Comparison of ENCODE assay signal across 22 cellular contexts in genomic region chr9:129030191-129030590, GRCh38. TPM values are rescaled to one million over a fixed set of nuclear protein-coding genes. Genes with fewer than 3 reads are reported as not detected.
DNase-seq lines count a peak whose midpoint lies in the region; ATAC-seq and TF ChIP-seq lines count a peak whose summit lies in the region.
"Had no signal": no experiment of that assay in that cellular context is flagged by ENCODE, and none has a peak within 500 bp of the region (broad histone marks: within the 10 kb centered on the region; RNA-seq: fewer than 3 reads in every experiment).

No MANE protein-coding gene starts in this region.

- peaks cover 22% of the 10 kb centered on the region for H3K79me2 ChIP-seq in mammary epithelial cell (ENCODE audit: insufficient read depth, low read length)

- POLR2A ChIA-PET in MCF 10A (lab: Yijun Ruan, JAX), result interaction anchor here (0.6 to 1.1 kb wide), 2 partner anchors 46 to 138 kb away, joined by 3 read pairs; no protein-coding TSS in a partner anchor

- H3K4me3 ChIP-seq in mammary epithelial cell (replicated peaks in 1 of 3; ENCODE audit: insufficient read depth in 1 of 3, low read depth in 2 of 3, low read length in 3 of 3) (no peak overlapping the region), esophagus (ENCODE audit: low read depth in 1 of 2, low read length in 2 of 2) (no peak overlapping the region)
- H3K4me3 ChIP-seq: BLaER1 treated with 17β-estradiol and CSF1 and Interleukin-3, amounts not matched to agents 10 nM and 100 nM; dorsolateral prefrontal cortex; heart left ventricle; SJSA1 had no signal

- H2AFZ ChIP-seq in mammary epithelial cell (ENCODE audit: low read depth, low read length), result no peak overlapping the region

- no peak overlapping the region for H3K9ac ChIP-seq in mammary epithelial cell (ENCODE audit: insufficient read depth, low read length)

- no peak overlapping the region for H3K27ac ChIP-seq in mammary epithelial cell (ENCODE audit: insufficient read depth, low read depth, low read length)
- H3K27ac ChIP-seq in esophagus (ENCODE audit: low read depth in 2 of 2, low read length in 1 of 2), result peak overlapping the region; percentile 66 to 81
- H3K27ac ChIP-seq: heart left ventricle, SJSA1 had no signal

- in situ Hi-C loops in mammary epithelial cell (cut with MboI; ENCODE audit: low sequenced_read_pairs in 2 of 2), result no loop called here

- H3K4me1 Mint-ChIP-seq in MCF 10A (ENCODE audit: insufficient read depth, unreplicated experiment) (peaks cover 12% of the 10 kb centered on the region), T-helper 17 cell (peaks cover 14% of the 10 kb centered on the region), type B pancreatic cell (ENCODE audit: unreplicated experiment) (peaks cover 22% of the 10 kb centered on the region)

- intact Hi-C loops in mammary epithelial cell (cut with micrococcal nuclease) (no loop called here), MCF 10A (cut with micrococcal nuclease) (no loop called here)

- TF ChIP-seq CTCF in mammary epithelial cell (conservative IDR thresholded peaks at IDR 0.05 in 1 of 2, IDR thresholded peaks at IDR 0.05 in 1 of 2; ENCODE audit: extremely low read depth in 1 of 2, insufficient read depth in 1 of 2, low read depth in 1 of 2, low read length in 2 of 2), result no peak
- TF ChIP-seq CTCF in MCF 10A (IDR thresholded peaks at IDR 0.05; ENCODE audit: unreplicated experiment), result no peak
- no peak for TF ChIP-seq CTCF in type B pancreatic cell (conservative IDR thresholded peaks at IDR 0.05)

- DNase-seq in mammary epithelial cell (peak; percentile 30), MCF 10A (ENCODE audit: unreplicated experiment) (no peak), T-helper 17 cell (no peak), type B pancreatic cell (ENCODE audit: extremely low spot score, unreplicated experiment) (no peak), kidney glomerular epithelial cell (lab: John Stamatoyannopoulos, UW) (no peak), NCI-H1105 (lab: John Stamatoyannopoulos, UW) (no peak)
- DNase-seq: activated CD8-positive, alpha-beta memory T cell treated with anti-CD3 and anti-CD28 coated beads, Interleukin-2, amount 50 U/mL, for 48 hours; dorsolateral prefrontal cortex; H7; heart left ventricle; left cardiac atrium; NCI-H1417 treated with DMSO at 0.1 percent for 48 hours; NCI-H2081 treated with DMSO at 0.1 percent for 48 hours; NCI-H748 treated with DMSO at 0.1 percent for 48 hours; nucleus accumbens; stimulated activated CD4-positive, alpha-beta T cell treated with anti-CD3 and anti-CD28 coated beads, Interleukin-15, amount 100 ng/mL, for 24 hours; stimulated activated naive B cell treated with anti-CD40 and anti-IgM and Interleukin-4, amounts not matched to agents 10 μg/mL and 1 μg/mL and 100 μg/mL, for 72 hours had no signal

- H3K27ac Mint-ChIP-seq in MCF 10A (ENCODE audit: low read depth, unreplicated experiment) (no peak overlapping the region), T-helper 17 cell (no peak overlapping the region), type B pancreatic cell (peak overlapping the region; percentile 20)

- H3K27me3 Mint-ChIP-seq in MCF 10A (ENCODE audit: insufficient read depth, unreplicated experiment), result no peaks in the 10 kb centered on the region
- H3K27me3 Mint-ChIP-seq in T-helper 17 cell, result no peaks in the 10 kb centered on the region
- H3K27me3 Mint-ChIP-seq in type B pancreatic cell, result no peaks in the 10 kb centered on the region
- H3K27me3 Mint-ChIP-seq: IgD-negative memory B cell; stimulated activated naive B cell treated with anti-CD40 and anti-IgM and Interleukin-4, amounts not matched to agents 10 μg/mL and 1 μg/mL and 100 μg/mL, for 72 hours had no signal

- no peak overlapping the region for H3K4me2 ChIP-seq in mammary epithelial cell (ENCODE audit: insufficient read depth, low read depth, low read length)

- H3K36me3 ChIP-seq in mammary epithelial cell (ENCODE audit: insufficient read depth, low read length) (no peaks in the 10 kb centered on the region), esophagus (ENCODE audit: control insufficient read depth in 2 of 2, insufficient read depth in 2 of 2, low read length in 1 of 2) (no peaks in the 10 kb centered on the region)
- H3K36me3 ChIP-seq: BLaER1 treated with 17β-estradiol and CSF1 and Interleukin-3, amounts not matched to agents 10 nM and 100 nM; heart left ventricle; SJSA1 had no signal

- no peaks in the 10 kb centered on the region for H3K9me3 ChIP-seq in mammary epithelial cell (replicated peaks; ENCODE audit: insufficient read depth, low read length)
- no peaks in the 10 kb centered on the region for H3K9me3 ChIP-seq in T-helper 17 cell (ENCODE audit: control insufficient read depth, low read length, poor library complexity, severe bottlenecking)
- H3K9me3 ChIP-seq in esophagus (ENCODE audit: control insufficient read depth in 2 of 2, insufficient read depth in 1 of 2, low read depth in 1 of 2, low read length in 1 of 2), result no peaks in the 10 kb centered on the region
- H3K9me3 ChIP-seq: BLaER1 treated with 17β-estradiol and CSF1 and Interleukin-3, amounts not matched to agents 10 nM and 100 nM; heart left ventricle; SJSA1 had no signal

- no peaks in the 10 kb centered on the region for H4K20me1 ChIP-seq in mammary epithelial cell (ENCODE audit: insufficient read depth, low read length)

- H3K4me1 ChIP-seq in mammary epithelial cell (ENCODE audit: insufficient read depth, low read length) (peaks cover 22% of the 10 kb centered on the region), esophagus (ENCODE audit: control insufficient read depth in 2 of 2, insufficient read depth in 2 of 2, low read length in 1 of 2) (peaks cover 4 to 7% of the 10 kb centered on the region in 2 donors)

- H3K27me3 ChIP-seq in mammary epithelial cell (ENCODE audit: insufficient read depth, low read length), result no peaks in the 10 kb centered on the region
- no peaks in the 10 kb centered on the region for H3K27me3 ChIP-seq in esophagus (ENCODE audit: control insufficient read depth in 1 of 2, insufficient read depth in 2 of 2, low read length in 2 of 2)
- H3K27me3 ChIP-seq: BLaER1 treated with 17β-estradiol and CSF1 and Interleukin-3, amounts not matched to agents 10 nM and 100 nM; dorsolateral prefrontal cortex; heart left ventricle; SJSA1 had no signal

- ATAC-seq in T-helper 17 cell (no peak), HG03139 (IDR thresholded peaks at IDR 0.05; ENCODE audit: unreplicated experiment) (no peak)
- ATAC-seq: heart left ventricle; left cardiac atrium; stimulated activated naive B cell treated with anti-CD40 and anti-IgM and Interleukin-4, amounts not matched to agents 10 μg/mL and 1 μg/mL and 100 μg/mL, for 72 hours had no signal

- H3K9me3 Mint-ChIP-seq in MCF 10A (ENCODE audit: unreplicated experiment) (no peaks in the 10 kb centered on the region), type B pancreatic cell (no peaks in the 10 kb centered on the region)
- H3K9me3 Mint-ChIP-seq: IgD-negative memory B cell; stimulated activated naive B cell treated with anti-CD40 and anti-IgM and Interleukin-4, amounts not matched to agents 10 μg/mL and 1 μg/mL and 100 μg/mL, for 72 hours had no signal

- dilution Hi-C loops in mammary epithelial cell (cut with HindIII; ENCODE audit: low sequenced_read_pairs), result no loop called here

- H3K36me3 Mint-ChIP-seq in MCF 10A (ENCODE audit: insufficient read depth, unreplicated experiment) (no peaks in the 10 kb centered on the region), T-helper 17 cell (ENCODE audit: low read depth) (no peaks in the 10 kb centered on the region), type B pancreatic cell (no peaks in the 10 kb centered on the region)
- H3K36me3 Mint-ChIP-seq: IgD-negative memory B cell; stimulated activated naive B cell treated with anti-CD40 and anti-IgM and Interleukin-4, amounts not matched to agents 10 μg/mL and 1 μg/mL and 100 μg/mL, for 72 hours had no signal

- no peak overlapping the region for H3K4me3 Mint-ChIP-seq in MCF 10A (ENCODE audit: unreplicated experiment)
- peak overlapping the region; percentile 19 for H3K4me3 Mint-ChIP-seq in T-helper 17 cell
- H3K4me3 Mint-ChIP-seq in type B pancreatic cell, result peak overlapping the region; percentile 57
- H3K4me3 Mint-ChIP-seq: stimulated activated naive B cell treated with anti-CD40 and anti-IgM and Interleukin-4, amounts not matched to agents 10 μg/mL and 1 μg/mL and 100 μg/mL, for 72 hours had no signal

- CTCF ChIA-PET in mammary epithelial cell (lab: Charles Lee; ENCODE audit: low non-redundant PET), result no interaction called here
- CTCF ChIA-PET in MCF 10A (lab: Yijun Ruan, JAX), result interaction anchor here (0.6 to 1.6 kb wide), 8 partner anchors 9 to 1828 kb away, joined by 3 to 4 read pairs (median 3); partner anchors contain the start of gene ENDOG

- BruUV-seq in mammary epithelial cell (replicated peaks; lab: Mats Ljungman, UMichigan) (no TSS peak), MCF 10A (replicated peaks; lab: Mats Ljungman, UMichigan) (no TSS peak)

RNA-seq across cellular contexts. Expression of gene SH3GLB2, which starts 2.1 kb away (rescaled TPM):
- total RNA-seq in mammary epithelial cell, result 10 to 100 TPM; 48.0 to 54.5 TPM
- 43.3 TPM for polyA plus RNA-seq in mammary epithelial cell
- 31.9 TPM for polyA minus RNA-seq in mammary epithelial cell
- 51.7 and 58.3 TPM in 2 replicates for total RNA-seq in MCF 10A (2022)
- total RNA-seq in T-helper 17 cell, result 10 to 100 TPM; 82.2 to 87.1 TPM
- polyA plus RNA-seq in esophagus, result 100 to 1,000 TPM; 144 to 183 TPM
- total RNA-seq in type B pancreatic cell (ENCODE audit: low replicate concordance), result 126 and 224 TPM in 2 replicates

RNA-seq across cellular contexts. Expression of gene MIGA2, which starts 6.2 kb away (rescaled TPM):
- total RNA-seq in mammary epithelial cell (10 to 100 TPM; 16.3 to 24.7 TPM), MCF 10A (2022) (28.6 and 28.7 TPM in 2 replicates), T-helper 17 cell (10 to 100 TPM; 64.2 to 81.4 TPM), type B pancreatic cell (ENCODE audit: low replicate concordance) (38.4 and 41.6 TPM in 2 replicates)
- polyA plus RNA-seq in mammary epithelial cell (14.3 TPM), esophagus (10 to 100 TPM; 25.5 to 36.2 TPM)
- 3.3 TPM for polyA minus RNA-seq in mammary epithelial cell

RNA-seq across cellular contexts. Expression of gene DOLPP1, which starts 50.7 kb away (rescaled TPM):
- 10 to 100 TPM; 11.3 to 20.1 TPM for total RNA-seq in mammary epithelial cell
- polyA plus RNA-seq in mammary epithelial cell, result 16.8 TPM
- polyA minus RNA-seq in mammary epithelial cell, result 17.3 TPM
- 16.3 and 18.5 TPM in 2 replicates for total RNA-seq in MCF 10A (2022)
- total RNA-seq in T-helper 17 cell, result 1 to 10 TPM; 5.3 to 8.0 TPM
- polyA plus RNA-seq in esophagus, result 10 to 100 TPM; 11.4 to 16.5 TPM
- 20.2 and 21.1 TPM in 2 replicates for total RNA-seq in type B pancreatic cell (ENCODE audit: low replicate concordance)
